Comparison of ENCODE assay signal across 13 cellular contexts in genomic region chr16:11032922-11033291, GRCh38.
DNase-seq lines count a peak whose midpoint lies in the region; ATAC-seq, FAIRE-seq and TF ChIP-seq lines count a peak whose summit lies in the region.
"Had no signal": no experiment of that assay in that cellular context is flagged by ENCODE, and none has a peak within 500 bp of the region (broad histone marks: within the 10 kb centered on the region; RNA-seq: fewer than 3 reads in every experiment).

No MANE protein-coding gene starts in this region.

- H3K36me3 ChIP-seq in HUES48 (ENCODE audit: control insufficient read depth, insufficient read depth, low read length) (peaks cover 7% of the 10 kb centered on the region; the same call in 1 of the 2 replicates), keratinocyte (ENCODE audit: control insufficient read depth in 2 of 2, extremely low read depth in 1 of 2, insufficient read depth in 2 of 2, low read length in 2 of 2) (peaks cover 4 to 8% of the 10 kb centered on the region in 2 experiments), H7 (replicated peaks; ENCODE audit: control insufficient read depth, insufficient read depth, low read length) (0 out of 2 replicates have a peak, but pooled peaks cover 1% of the 10 kb centered on the region)
- H3K36me3 ChIP-seq: HAP-1 had no signal

- no peaks in the 10 kb centered on the region for H3K4me1 ChIP-seq in HUES48 (ENCODE audit: control insufficient read depth, insufficient read depth, low read length)
- peaks cover 42% of the 10 kb centered on the region for H3K4me1 ChIP-seq in keratinocyte (ENCODE audit: control insufficient read depth, extremely low read depth, insufficient read depth, low read length)
- H3K4me1 ChIP-seq: HAP-1 had no signal

- H4K20me1 ChIP-seq in keratinocyte (ENCODE audit: control insufficient read depth, extremely low read depth, insufficient read depth, low read length), result no peaks in the 10 kb centered on the region

- H3K27ac ChIP-seq in HUES48 (ENCODE audit: low read depth, low read length), result peak overlapping the region; percentile 59
- peak overlapping the region; percentile 64 for H3K27ac ChIP-seq in keratinocyte (ENCODE audit: control insufficient read depth, insufficient read depth, low read length)

- H3K4me2 ChIP-seq in keratinocyte (ENCODE audit: control insufficient read depth, extremely low read depth, insufficient read depth, low read depth, low read length), result peak overlapping the region; percentile 37

- no peaks in the 10 kb centered on the region for H3K79me2 ChIP-seq in keratinocyte (ENCODE audit: control insufficient read depth, insufficient read depth, low read length)

- H3K9me3 ChIP-seq in HUES48 (ENCODE audit: control insufficient read depth, insufficient read depth, low read length) (no peaks in the 10 kb centered on the region), keratinocyte (ENCODE audit: control insufficient read depth, low read depth, low read length) (no peaks in the 10 kb centered on the region)
- H3K9me3 ChIP-seq: HAP-1 had no signal

- peak; percentile 37 to 91 for DNase-seq in cardiac fibroblast (ENCODE audit: low read depth in 2 of 2)
- no peak for DNase-seq in keratinocyte (ENCODE audit: low read depth, low spot score)
- DNase-seq in stromal cell of bone marrow (ENCODE audit: low read depth), result peak; percentile 61
- DNase-seq in NCI-H1436 (lab: John Stamatoyannopoulos, UW), result no peak
- DNase-seq in NOMO-1 (lab: John Stamatoyannopoulos, UW; ENCODE audit: unreplicated experiment in 2 of 2), result no peak
- DNase-seq in H7, result no peak
- DNase-seq: activated CD8-positive, alpha-beta memory T cell treated with anti-CD3 and anti-CD28 coated beads, Interleukin-2, amount 10 ng/mL, durations not matched to agents 7 days and 5 days; DND-41; NCI-H2227 treated with DMSO at 0.1 percent for 48 hours had no signal

- H2AFZ ChIP-seq in keratinocyte (ENCODE audit: control insufficient read depth, low read length), result no peak overlapping the region

- no peak for ATAC-seq in HG03045 (IDR thresholded peaks at IDR 0.05; ENCODE audit: unreplicated experiment)
- ATAC-seq: stimulated activated effector memory CD8-positive, alpha-beta T cell treated with anti-CD3 and anti-CD28 coated beads, Interleukin-12 subunit alpha, Interleukin-12 subunit beta, amount 100 ng/mL, for 72 hours had no signal

- no peak overlapping the region for H3K4me3 ChIP-seq in HUES48 (ENCODE audit: low read depth, low read length)
- no peak overlapping the region for H3K4me3 ChIP-seq in cardiac fibroblast (replicated peaks in 1 of 2; ENCODE audit: low read depth in 2 of 2, low read length in 2 of 2)
- no peak overlapping the region for H3K4me3 ChIP-seq in keratinocyte (ENCODE audit: control insufficient read depth in 2 of 3, extremely low read depth in 1 of 3, insufficient read depth in 2 of 3, low read depth in 1 of 3, low read length in 3 of 3)
- H3K4me3 ChIP-seq in H7 (ENCODE audit: insufficient read depth, low read depth, low read length), result no peak overlapping the region
- H3K4me3 ChIP-seq: HAP-1 had no signal

- TF ChIP-seq CTCF in cardiac fibroblast (IDR thresholded peaks at IDR 0.05; ENCODE audit: low read depth, low read length), result no peak
- TF ChIP-seq CTCF in keratinocyte (optimal IDR thresholded peaks at IDR 0.05 in 1 of 3, IDR thresholded peaks at IDR 0.05 in 1 of 3, conservative IDR thresholded peaks at IDR 0.05 in 1 of 3; ENCODE audit: extremely low read depth in 1 of 3, insufficient read depth in 2 of 3, low read length in 3 of 3), result no peak

- dilution Hi-C loops in keratinocyte (cut with MboI; ENCODE audit: extremely low pct_ligation_motif_present, low sequenced_read_pairs), result no loop called here

- H3K9ac ChIP-seq in HUES48 (ENCODE audit: low read depth, low read length), result no peak overlapping the region
- peak overlapping the region; percentile 41 for H3K9ac ChIP-seq in keratinocyte (ENCODE audit: control insufficient read depth, extremely low read depth, insufficient read depth, low read length)

- H3K27me3 ChIP-seq in HUES48 (ENCODE audit: control insufficient read depth, insufficient read depth, low read length) (no peaks in the 10 kb centered on the region), keratinocyte (ENCODE audit: control insufficient read depth, extremely low read depth, insufficient read depth, low read length) (no peaks in the 10 kb centered on the region), H7 (ENCODE audit: control insufficient read depth, insufficient read depth, low read length) (no peaks in the 10 kb centered on the region)

- FAIRE-seq in keratinocyte (lab: Jason Lieb, UNC), result peak; percentile 41

- peaks cover 3% of the 10 kb centered on the region for H3K9me1 ChIP-seq in keratinocyte (ENCODE audit: control insufficient read depth, extremely low read depth, insufficient read depth, low read length)

Comparison
In these comparisons a context has a peak if more than half of its experiments do, and no peak if none do; other contexts are left out.
1. DNase-seq: peak in cardiac fibroblast (2 of 2) and stromal cell of bone marrow (single experiment); none in keratinocyte (single experiment), NCI-H1436 (single experiment), NOMO-1 (0 of 2) and H7 (single experiment).